In the genomic region with DNA sequence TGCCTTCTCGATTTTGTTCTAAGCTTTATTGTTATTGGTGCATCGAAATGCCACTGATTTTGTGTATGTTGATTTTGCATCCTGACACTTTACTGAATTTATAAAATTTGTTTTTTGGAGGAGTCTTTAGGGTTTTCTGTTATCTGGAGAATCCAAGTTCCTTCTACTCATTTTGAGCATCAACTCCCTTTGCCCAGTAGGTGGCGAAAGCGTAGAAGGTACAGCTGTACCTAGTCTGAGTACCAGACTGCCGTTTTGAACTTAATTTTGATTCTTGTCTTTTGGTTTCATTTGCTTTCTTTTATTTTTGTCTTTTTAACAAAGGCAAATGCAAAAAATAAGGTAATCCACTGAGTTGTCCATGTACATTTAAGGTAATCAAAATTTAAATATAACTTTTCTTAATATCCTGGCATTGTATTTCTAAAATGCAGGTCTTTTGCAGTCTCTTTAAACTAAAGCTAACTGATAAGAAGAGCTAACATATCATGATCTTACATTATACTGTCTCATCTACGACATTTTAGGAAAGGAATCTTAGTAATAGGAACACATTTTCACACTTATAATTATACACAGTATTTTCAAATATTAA, we compare ENCODE assay signal across 8 cellular contexts.
DNase-seq lines count a peak whose midpoint lies in the region; ATAC-seq and TF ChIP-seq lines count a peak whose summit lies in the region.

No MANE protein-coding gene starts in this region.

- no peaks in the 10 kb centered on the region for H3K9me3 ChIP-seq in WERI-Rb-1 (ENCODE audit: severe bottlenecking)
- no peaks in the 10 kb centered on the region for H3K9me3 ChIP-seq in psoas muscle

- H3K4me3 ChIP-seq in AG10803 (ENCODE audit: low read length) (no peak overlapping the region), WERI-Rb-1 (ENCODE audit: low read depth, low read length) (no peak overlapping the region), psoas muscle (no peak overlapping the region)

- 3 to 6% (median 6%) methylated on average over 6 of the region's 6 CpGs for WGBS in psoas muscle, 3 donors

- peak; percentile 76 for ATAC-seq in HG02678 (IDR thresholded peaks at IDR 0.05; ENCODE audit: unreplicated experiment)
- peak; percentile 77 for ATAC-seq in foreskin keratinocyte
- peak in 1 of 4 donors; percentile 62 for ATAC-seq in psoas muscle

- TF ChIP-seq CTCF in AG10803 (conservative IDR thresholded peaks at IDR 0.05; ENCODE audit: low read length) (peak; percentile 97), GM12873 (IDR thresholded peaks at IDR 0.05; ENCODE audit: insufficient read depth, low read depth, low read length, missing control alignments) (peak; percentile 80), WERI-Rb-1 (IDR thresholded peaks at IDR 0.05; ENCODE audit: low read depth, low read length) (peak; percentile 72), foreskin keratinocyte (conservative IDR thresholded peaks at IDR 0.05) (peak; percentile 85), psoas muscle (IDR thresholded peaks at IDR 0.05) (peak; percentile 64)

- H3K27ac ChIP-seq in WERI-Rb-1 = no peak overlapping the region
- H3K27ac ChIP-seq in foreskin keratinocyte = no peak overlapping the region
- no peak overlapping the region for H3K27ac ChIP-seq in psoas muscle

- no peaks in the 10 kb centered on the region for H3K4me1 ChIP-seq in foreskin keratinocyte
- no peaks in the 10 kb centered on the region for H3K4me1 ChIP-seq in psoas muscle

- peak; percentile 71 for DNase-seq in AG10803 (ENCODE audit: low read depth)
- DNase-seq in NCI-H146 treated with DMSO at 0.1 percent for 48 hours (lab: John Stamatoyannopoulos, UW; ENCODE audit: unreplicated experiment) = peak; percentile 19
- peak; percentile 58 for DNase-seq in WERI-Rb-1
- DNase-seq in foreskin keratinocyte = peak in 1 of 2 donors; percentile 40
- DNase-seq in psoas muscle = peak in 1 of 2 donors; percentile 42
- DNase-seq in OCI-M2 (lab: John Stamatoyannopoulos, UW; ENCODE audit: unreplicated experiment) = no peak

- H3K27me3 ChIP-seq in WERI-Rb-1 (ENCODE audit: insufficient read depth, low read depth, severe bottlenecking) (no peaks in the 10 kb centered on the region), foreskin keratinocyte (peaks cover 11% of the 10 kb centered on the region), psoas muscle (ENCODE audit: insufficient read depth in 3 of 3, low read length in 2 of 3) (peaks cover 0 to 7% (median 2%) of the 10 kb centered on the region in 3 donors)

- no peaks in the 10 kb centered on the region for H3K36me3 ChIP-seq in WERI-Rb-1
- H3K36me3 ChIP-seq in psoas muscle (ENCODE audit: insufficient read depth in 1 of 2, low read depth in 1 of 2) = no peaks in the 10 kb centered on the region

- intact Hi-C loops in psoas muscle (cut with DNase I) = loop anchor here in 1 of 2 donors (2.0 kb wide), 1 partner anchor 469 kb away; a partner anchor contains a TSS
